Comparison of ENCODE assay signal across 8 cellular contexts in genomic region chr5:180072256-180072548, GRCh38.
DNase-seq lines count a peak whose midpoint lies in the region; ATAC-seq and TF ChIP-seq lines count a peak whose summit lies in the region.

No MANE protein-coding gene starts in this region.

- H3K4me3 Mint-ChIP-seq in nephron progenitor cell: peak overlapping the region; percentile 58

- peaks cover 20% of the 10 kb centered on the region for H3K9me3 Mint-ChIP-seq in nephron progenitor cell

- H3K27ac Mint-ChIP-seq in nephron progenitor cell: no peak overlapping the region

- peak overlapping the region; percentile 98 for H3K27ac ChIP-seq in caudate nucleus (ENCODE audit: low read depth, low read length)

- no peak for ATAC-seq in HG03097 (IDR thresholded peaks at IDR 0.05; ENCODE audit: low FRiP score, unreplicated experiment)
- ATAC-seq in HG02678 (IDR thresholded peaks at IDR 0.05; ENCODE audit: unreplicated experiment): no peak
- no peak for ATAC-seq in HG02885 (IDR thresholded peaks at IDR 0.05; ENCODE audit: poor library complexity, unreplicated experiment)

- no peak for TF ChIP-seq CTCF in nephron progenitor cell (IDR thresholded peaks at IDR 0.05)

- H3K4me1 Mint-ChIP-seq in nephron progenitor cell: peaks cover 31% of the 10 kb centered on the region

- peaks cover 8% of the 10 kb centered on the region for H3K36me3 Mint-ChIP-seq in nephron progenitor cell (ENCODE audit: low read depth)

- peak; percentile 11 for DNase-seq in stimulated activated CD4-positive, alpha-beta T cell treated with anti-CD3 and anti-CD28 coated beads, Interleukin-12 subunit alpha, Interleukin-12 subunit beta, amount 100 ng/mL, for 4 hours
- no peak for DNase-seq in stimulated activated CD4-positive, alpha-beta T cell treated with anti-CD3 and anti-CD28 coated beads, Interleukin-4, amount 100 ng/mL, for 4 hours
- peak in 1 of 61 donors; percentile 61 for DNase-seq in caudate nucleus (lab: John Stamatoyannopoulos, UW)
- no peak for DNase-seq in nephron progenitor cell
- no peak for DNase-seq in stimulated activated CD4-positive, alpha-beta T cell treated with anti-CD3 and anti-CD28 coated beads, Interleukin-2, amount 100 ng/mL, for 24 hours

- peaks cover 28% of the 10 kb centered on the region for H3K27me3 Mint-ChIP-seq in nephron progenitor cell (ENCODE audit: low read depth, poor library complexity)
